8 cellular contexts compared by ENCODE assay signal in genomic region chr17:18319604-18320256, GRCh38. TPM values are rescaled to one million over a fixed set of nuclear protein-coding genes. Genes with fewer than 3 reads are reported as not detected.
A peak's percentile ranks its signal among the peaks of the same experiment; 100 is the strongest.
DNase-seq lines count a peak whose midpoint lies in the region; ATAC-seq and TF ChIP-seq lines count a peak whose summit lies in the region.

No MANE protein-coding gene starts in this region.

- H3K9me3 Mint-ChIP-seq in WTC11: no peaks in the 10 kb centered on the region

- no peaks in the 10 kb centered on the region for H3K27me3 ChIP-seq in skeletal muscle satellite cell (ENCODE audit: control insufficient read depth, insufficient read depth, low read length)

- H3K4me1 Mint-ChIP-seq in WTC11: peaks cover 27% of the 10 kb centered on the region

- POLR2A ChIA-PET in WTC11 (lab: Charles Lee): no interaction called here

- peaks cover 26% of the 10 kb centered on the region for H3K4me1 ChIP-seq in skeletal muscle satellite cell (ENCODE audit: control insufficient read depth, insufficient read depth, low read length)

- CTCF ChIA-PET in WTC11 (lab: Charles Lee): interaction anchor here (0.9 to 1.7 kb wide), 3 partner anchors 43 to 102 kb away, joined by 3 to 6 read pairs (median 4); no protein-coding TSS in a partner anchor

- peaks cover 25% of the 10 kb centered on the region for H3K36me3 Mint-ChIP-seq in WTC11

- H3K9me3 ChIP-seq in skeletal muscle satellite cell (replicated peaks; ENCODE audit: low read length): no peaks in the 10 kb centered on the region

- peaks cover 40% of the 10 kb centered on the region for H3K36me3 ChIP-seq in skeletal muscle satellite cell (ENCODE audit: insufficient read depth, low read length)

- no peak overlapping the region; the same call in 1 of the 2 replicates for H3K27ac Mint-ChIP-seq in WTC11

- no peak overlapping the region for H3K9ac ChIP-seq in skeletal muscle satellite cell (ENCODE audit: low read depth, low read length)

- DNase-seq in Daoy (ENCODE audit: low read depth): peak; percentile 23
- DNase-seq in LNCaP clone FGC (ENCODE audit: low read depth): no peak
- DNase-seq in WTC11 (ENCODE audit: low spot score): peak; percentile 56
- peak; percentile 21 for DNase-seq in globus pallidus (ENCODE audit: low spot score)
- no peak for DNase-seq in middle frontal gyrus (ENCODE audit: extremely low spot score, low spot score)
- DNase-seq in T-helper 9 cell: no peak

- peak overlapping the region; percentile 36 for H3K4me2 ChIP-seq in skeletal muscle satellite cell (ENCODE audit: low read length)

- peak; percentile 55 for TF ChIP-seq CTCF in LNCaP clone FGC (IDR thresholded peaks at IDR 0.05; ENCODE audit: control insufficient read depth, extremely low read depth, insufficient read depth)
- no peak for TF ChIP-seq CTCF in WTC11 (IDR thresholded peaks at IDR 0.05)

- no peak overlapping the region for H3K4me3 Mint-ChIP-seq in WTC11

- H3K4me3 ChIP-seq in LNCaP clone FGC (ENCODE audit: low read depth, low read length): no peak overlapping the region
- H3K4me3 ChIP-seq in skeletal muscle satellite cell (ENCODE audit: low read length): no peak overlapping the region

- ATAC-seq in WTC11 (peak; percentile 21), GM19023 (IDR thresholded peaks at IDR 0.05; ENCODE audit: unreplicated experiment) (no peak)

- no peaks in the 10 kb centered on the region; the same call in 1 of the 2 replicates for H3K27me3 Mint-ChIP-seq in WTC11 (ENCODE audit: low read depth)

TF ChIP-seq in WTC11, 78 proteins besides CTCF, POLR2A, EP300 and RAD21:
- TF ChIP-seq ZMAT4 (CRISPR knock-in tag; IDR thresholded peaks at IDR 0.05) (no peak), ZNF121 (CRISPR knock-in tag; IDR thresholded peaks at IDR 0.05) (peak; percentile 65; the same call in 1 of the 2 replicates), ZNF219 (CRISPR knock-in tag; IDR thresholded peaks at IDR 0.05; ENCODE audit: borderline replicate concordance) (no peak)
- TF ChIP-seq, protein P1, sequence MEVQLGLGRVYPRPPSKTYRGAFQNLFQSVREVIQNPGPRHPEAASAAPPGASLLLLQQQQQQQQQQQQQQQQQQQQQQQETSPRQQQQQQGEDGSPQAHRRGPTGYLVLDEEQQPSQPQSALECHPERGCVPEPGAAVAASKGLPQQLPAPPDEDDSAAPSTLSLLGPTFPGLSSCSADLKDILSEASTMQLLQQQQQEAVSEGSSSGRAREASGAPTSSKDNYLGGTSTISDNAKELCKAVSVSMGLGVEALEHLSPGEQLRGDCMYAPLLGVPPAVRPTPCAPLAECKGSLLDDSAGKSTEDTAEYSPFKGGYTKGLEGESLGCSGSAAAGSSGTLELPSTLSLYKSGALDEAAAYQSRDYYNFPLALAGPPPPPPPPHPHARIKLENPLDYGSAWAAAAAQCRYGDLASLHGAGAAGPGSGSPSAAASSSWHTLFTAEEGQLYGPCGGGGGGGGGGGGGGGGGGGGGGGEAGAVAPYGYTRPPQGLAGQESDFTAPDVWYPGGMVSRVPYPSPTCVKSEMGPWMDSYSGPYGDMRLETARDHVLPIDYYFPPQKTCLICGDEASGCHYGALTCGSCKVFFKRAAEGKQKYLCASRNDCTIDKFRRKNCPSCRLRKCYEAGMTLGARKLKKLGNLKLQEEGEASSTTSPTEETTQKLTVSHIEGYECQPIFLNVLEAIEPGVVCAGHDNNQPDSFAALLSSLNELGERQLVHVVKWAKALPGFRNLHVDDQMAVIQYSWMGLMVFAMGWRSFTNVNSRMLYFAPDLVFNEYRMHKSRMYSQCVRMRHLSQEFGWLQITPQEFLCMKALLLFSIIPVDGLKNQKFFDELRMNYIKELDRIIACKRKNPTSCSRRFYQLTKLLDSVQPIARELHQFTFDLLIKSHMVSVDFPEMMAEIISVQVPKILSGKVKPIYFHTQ (CRISPR knock-in tag; IDR thresholded peaks at IDR 0.05): no peak

RNA-seq across cellular contexts. Expression of gene SMCR8, which starts 4.6 kb away (rescaled TPM):
- 8.5 TPM in 2 replicates for total RNA-seq in Daoy (2014; rRNA removed; shearing (Covaris generic))
- total RNA-seq in WTC11 (2021): 17.8 to 19.1 TPM (median 18.0 TPM) in 3 replicates
- total RNA-seq in skeletal muscle satellite cell (2012; rRNA removed): 13.3 and 14.7 TPM in 2 replicates

RNA-seq across cellular contexts. Expression of gene TOP3A, which starts 4.9 kb away (rescaled TPM):
- 91.0 and 106 TPM in 2 replicates for total RNA-seq in Daoy (2014; rRNA removed; shearing (Covaris generic))
- 54.9 to 56.1 TPM (median 56.0 TPM) in 3 replicates for total RNA-seq in WTC11 (2021)
- total RNA-seq in skeletal muscle satellite cell (2012; rRNA removed): 36.2 and 45.7 TPM in 2 replicates

RNA-seq across cellular contexts. Expression of gene SHMT1, which starts 43.6 kb away (rescaled TPM):
- total RNA-seq in Daoy (2014; rRNA removed; shearing (Covaris generic)): 33.7 and 34.3 TPM in 2 replicates
- 40.1 to 49.2 TPM (median 42.5 TPM) in 3 replicates for total RNA-seq in WTC11 (2021)
- total RNA-seq in skeletal muscle satellite cell (2012; rRNA removed): 8.3 and 17.2 TPM in 2 replicates

RNA-seq across cellular contexts. Expression of gene EVPLL, which starts 57.8 kb away (rescaled TPM):
- total RNA-seq in Daoy (2014; rRNA removed; shearing (Covaris generic)): not detected in 2 replicates
- not detected in 3 replicates for total RNA-seq in WTC11 (2021)
- total RNA-seq in skeletal muscle satellite cell (2012; rRNA removed): not detected in 2 replicates

RNA-seq across cellular contexts. Expression of gene MIEF2, which starts 59.3 kb away (rescaled TPM):
- total RNA-seq in Daoy (2014; rRNA removed; shearing (Covaris generic)): 6.3 and 7.9 TPM in 2 replicates
- 15.7 to 18.8 TPM (median 17.9 TPM) in 3 replicates for total RNA-seq in WTC11 (2021)
- 8.6 and 10.9 TPM in 2 replicates for total RNA-seq in skeletal muscle satellite cell (2012; rRNA removed)

Comparison
In these comparisons a context has a peak if more than half of its experiments do, and no peak if none do; other contexts are left out.
1. DNase-seq: peak in Daoy (single experiment), WTC11 (single experiment) and globus pallidus (single experiment); none in LNCaP clone FGC (single experiment), middle frontal gyrus (single experiment) and T-helper 9 cell (single experiment).